In the genomic region with DNA sequence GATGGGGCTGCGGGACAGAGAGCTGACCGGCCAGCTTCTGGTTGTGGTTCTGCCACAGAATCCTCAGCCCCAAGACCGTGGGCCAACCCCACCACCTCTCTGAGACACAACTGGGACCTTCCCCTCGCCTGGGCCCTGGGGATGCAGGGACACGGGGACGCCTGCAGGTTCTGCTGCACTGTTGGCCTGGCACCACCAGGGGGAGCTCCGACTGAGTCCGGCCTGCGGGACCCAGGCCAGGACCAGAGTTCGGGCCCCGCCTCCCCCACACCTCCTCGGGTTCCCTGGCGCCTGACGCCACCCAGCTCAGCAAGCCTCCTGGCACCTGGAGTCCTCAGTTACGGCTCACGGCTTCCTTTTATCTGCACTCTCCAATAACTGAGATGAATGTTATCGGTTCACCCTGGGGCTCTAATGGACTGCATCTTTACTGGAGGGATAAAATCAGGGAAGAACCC, we compare ENCODE assay signal across 8 cellular contexts. TPM values are rescaled to one million over a fixed set of nuclear protein-coding genes. Genes with fewer than 3 reads are reported as not detected.
DNase-seq lines count a peak whose midpoint lies in the region; ATAC-seq and TF ChIP-seq lines count a peak whose summit lies in the region.

No MANE protein-coding gene starts in this region.

- H3K27me3 ChIP-seq in esophagus muscularis mucosa (no peaks in the 10 kb centered on the region), stomach (no peaks in the 10 kb centered on the region)

- no peak overlapping the region for H3K4me3 Mint-ChIP-seq in nephron progenitor cell

- H3K36me3 ChIP-seq in esophagus muscularis mucosa (peaks cover 8 to 58% (median 32%) of the 10 kb centered on the region in 4 donors), stomach (peaks cover 21 to 44% (median 43%) of the 10 kb centered on the region in 4 donors)

- no peak overlapping the region for H3K27ac Mint-ChIP-seq in nephron progenitor cell

- H3K4me1 Mint-ChIP-seq in nephron progenitor cell, result peaks cover 8% of the 10 kb centered on the region

- TF ChIP-seq POLR2A in esophagus muscularis mucosa (IDR thresholded peaks at IDR 0.05; ENCODE audit: low read depth) (no peak), stomach (IDR thresholded peaks at IDR 0.05) (no peak)

- no peak overlapping the region for H3K4me3 ChIP-seq in esophagus muscularis mucosa
- H3K4me3 ChIP-seq in stomach, result no peak overlapping the region

- TF ChIP-seq EP300 in esophagus muscularis mucosa (IDR thresholded peaks at IDR 0.05), result no peak
- no peak for TF ChIP-seq EP300 in stomach (IDR thresholded peaks at IDR 0.05)

- intact Hi-C loops in esophagus muscularis mucosa (cut with DNase I), result loop anchor here (5.0 kb wide), 1 partner anchor 74 kb away; no protein-coding TSS in a partner anchor
- intact Hi-C loops in stomach (cut with DNase I; ENCODE audit: low total_unique reads), result no loop called here

- no peaks in the 10 kb centered on the region for H3K9me3 Mint-ChIP-seq in nephron progenitor cell

- peaks cover 4% of the 10 kb centered on the region for H3K27me3 Mint-ChIP-seq in nephron progenitor cell (ENCODE audit: low read depth, poor library complexity)

- H3K27ac ChIP-seq in esophagus muscularis mucosa (replicated peaks in 1 of 4) (no peak overlapping the region), stomach (peak overlapping the region in 4 of 5 donors; percentile 22 to 51 (median 44))

- WGBS in esophagus muscularis mucosa, result 27% methylated on average over 11 of the region's 17 CpGs
- 10 to 30% (median 14%) methylated on average over 11 to 17 of the region's 17 CpGs for WGBS in stomach, 5 donors

- H3K4me1 ChIP-seq in esophagus muscularis mucosa (peaks cover 13 to 23% (median 19%) of the 10 kb centered on the region in 4 donors), stomach (peaks cover 5 to 26% (median 21%) of the 10 kb centered on the region in 4 donors)

- ATAC-seq in GM18502 (IDR thresholded peaks at IDR 0.05; ENCODE audit: poor library complexity, unreplicated experiment), result no peak

- peaks cover 18% of the 10 kb centered on the region for H3K36me3 Mint-ChIP-seq in nephron progenitor cell (ENCODE audit: low read depth)

- peak; percentile 98 for DNase-seq in D341Med (ENCODE audit: low spot score)
- DNase-seq in KG1 (lab: John Stamatoyannopoulos, UW), result peak; percentile 52
- peak; percentile 80 for DNase-seq in activated T-cell treated with anti-CD3 and anti-CD28 coated beads for 48 hours (ENCODE audit: low read depth)
- no peak for DNase-seq in esophagus muscularis mucosa (ENCODE audit: extremely low spot score)
- DNase-seq in nephron progenitor cell, result peak; percentile 89
- DNase-seq in stomach, result peak; percentile 92

- peak; percentile 93 to 99 (median 95) for TF ChIP-seq CTCF in esophagus muscularis mucosa (IDR thresholded peaks at IDR 0.05)
- TF ChIP-seq CTCF in nephron progenitor cell (IDR thresholded peaks at IDR 0.05), result peak; percentile 86
- peak in 5 of 7 experiments; percentile 90 to 97 (median 96) for TF ChIP-seq CTCF in stomach (IDR thresholded peaks at IDR 0.05)

- H3K9me3 ChIP-seq in esophagus muscularis mucosa (no peaks in the 10 kb centered on the region), stomach (no peaks in the 10 kb centered on the region)

TF ChIP-seq in PFSK-1, 5 proteins besides CTCF, POLR2A, EP300 and RAD21:
- TF ChIP-seq TAF1 (IDR thresholded peaks at IDR 0.05; ENCODE audit: borderline replicate concordance, insufficient read depth, low read length) (no peak), FOXP2 (optimal IDR thresholded peaks at IDR 0.05; ENCODE audit: borderline replicate concordance, extremely low read depth, extremely low read length, insufficient read depth) (peak; percentile 56)
TF ChIP-seq in PFSK-1: peak in this region for 1.

RNA-seq across cellular contexts. Expression of a gene that starts 27.3 kb away (rescaled TPM):
- polyA plus RNA-seq in PFSK-1 (2012; ENCODE audit: insufficient read length, low read depth), result 60.0 TPM
- total RNA-seq in esophagus muscularis mucosa (10 to 100 TPM; 30.3 to 37.4 (median 33.2) TPM), stomach (10 to 100 TPM; 12.7 to 22.2 (median 21.0) TPM)
- polyA plus RNA-seq in stomach, result 10 to 100 TPM in 1 of 3 donors, 1 to 10 TPM in 2; 3.0 to 17.1 (median 6.6) TPM

RNA-seq across cellular contexts. Expression of a gene that starts 28.0 kb away (rescaled TPM):
- polyA plus RNA-seq in PFSK-1 (2012; ENCODE audit: insufficient read length, low read depth), result 5.5 TPM
- total RNA-seq in esophagus muscularis mucosa, result 1 to 10 TPM; 4.9 to 9.5 (median 7.8) TPM
- total RNA-seq in stomach, result 10 to 100 TPM in 2 of 5 donors, 1 to 10 TPM in 3; 3.5 to 56.2 (median 5.8) TPM
- polyA plus RNA-seq in stomach, result 1 to 10 TPM in 2 of 3 donors, under 1 TPM in 1; 0.61 to 2.2 (median 1.6) TPM

Comparison
In these comparisons a context has a peak if more than half of its experiments do, and no peak if none do; other contexts are left out.
1. H3K27ac ChIP-seq: peak in stomach (4 of 5); none in esophagus muscularis mucosa (0 of 4).
2. Peak in every context shown above with its lines, with median percentiles within 50 percentile points of each other: CTCF ChIP-seq.